In genomic region chr1:1308756-1309524, GRCh38 we compare ENCODE assay signal across 8 cellular contexts. TPM values are rescaled to one million over a fixed set of nuclear protein-coding genes. Genes with fewer than 3 reads are reported as not detected.
DNase-seq lines count a peak whose midpoint lies in the region; ATAC-seq, FAIRE-seq and TF ChIP-seq lines count a peak whose summit lies in the region.

No MANE protein-coding gene starts in this region.

- H3K27ac Mint-ChIP-seq in IgD-negative memory B cell = peak overlapping the region; percentile 62 to 99 (median 88)

- peak overlapping the region; percentile 45 to 64 for H3K4me3 ChIP-seq in kidney (ENCODE audit: low read length in 2 of 2)
- peak overlapping the region; percentile 55 to 77 for H3K4me3 ChIP-seq in stomach smooth muscle (ENCODE audit: low read length in 2 of 2)

- no peak for FAIRE-seq in kidney (lab: Jason Lieb, UNC)

- peaks cover 12 to 20% (median 13%) of the 10 kb centered on the region in 3 donors for H3K4me1 Mint-ChIP-seq in IgD-negative memory B cell

- no peaks in the 10 kb centered on the region for H3K36me3 Mint-ChIP-seq in IgD-negative memory B cell

- no peak for DNase-seq in Right ventricle myocardium superior
- DNase-seq in Right ventricle myocardium inferior (ENCODE audit: missing footprints) = no peak
- DNase-seq in astrocyte of the hippocampus (ENCODE audit: low read depth, low spot score) = peak; percentile 46
- peak; percentile 90 for DNase-seq in kidney
- no peak for DNase-seq in DMS79 treated with DMSO at 0.1 percent for 48 hours (lab: John Stamatoyannopoulos, UW)

- peak overlapping the region; percentile 87 to 95 (median 94) for H3K4me3 Mint-ChIP-seq in IgD-negative memory B cell

- no peaks in the 10 kb centered on the region for H3K9me3 ChIP-seq in kidney (ENCODE audit: control insufficient read depth in 1 of 2, low read length in 2 of 2)
- H3K9me3 ChIP-seq in stomach smooth muscle (ENCODE audit: control insufficient read depth in 2 of 2, low read length in 2 of 2) = no peaks in the 10 kb centered on the region

- H3K36me3 ChIP-seq in kidney (ENCODE audit: control insufficient read depth in 1 of 2, insufficient read depth in 2 of 2, low read length in 2 of 2) (peaks cover 6 to 7% of the 10 kb centered on the region in 2 donors), stomach smooth muscle (ENCODE audit: control insufficient read depth in 2 of 2, insufficient read depth in 2 of 2, low read length in 2 of 2) (peaks cover 16 to 20% of the 10 kb centered on the region in 2 donors)

- H3K27ac ChIP-seq in kidney (ENCODE audit: low read depth in 2 of 2, low read length in 2 of 2) = peak overlapping the region; percentile 85 to 89
- H3K27ac ChIP-seq in stomach smooth muscle (ENCODE audit: low read length) = peak overlapping the region; percentile 77

- no peaks in the 10 kb centered on the region for H3K9me3 Mint-ChIP-seq in IgD-negative memory B cell

- H3K9ac ChIP-seq in kidney (ENCODE audit: low read length in 2 of 2) (peak overlapping the region; percentile 32 to 80), stomach smooth muscle (ENCODE audit: low read length in 2 of 2) (peak overlapping the region; percentile 68 to 73)

- no peaks in the 10 kb centered on the region for H3K27me3 ChIP-seq in stomach smooth muscle (ENCODE audit: control insufficient read depth in 1 of 2, insufficient read depth in 2 of 2, low read length in 2 of 2)

- ATAC-seq in Right ventricle myocardium superior (ENCODE audit: poor library complexity) (peak; percentile 0), Right ventricle myocardium inferior (no peak), GM19023 (IDR thresholded peaks at IDR 0.05; ENCODE audit: unreplicated experiment) (no peak)

- no peak for TF ChIP-seq CTCF in kidney (IDR thresholded peaks at IDR 0.05; ENCODE audit: borderline replicate concordance, extremely low read depth, insufficient read depth)

- intact Hi-C loops in Right ventricle myocardium superior (cut with DNase I) = no loop called here
- intact Hi-C loops in Right ventricle myocardium inferior (cut with DNase I) = loop anchor here (2.0 kb wide), 1 partner anchor 40 kb away; the partner anchor contains the start of gene DVL1
- intact Hi-C loops in kidney (cut with DNase I) = no loop called here

- H3K4me1 ChIP-seq in kidney (ENCODE audit: control insufficient read depth in 1 of 2, insufficient read depth in 1 of 2, low read depth in 1 of 2, low read length in 2 of 2) (peaks cover 12 to 36% of the 10 kb centered on the region in 2 donors), stomach smooth muscle (ENCODE audit: control insufficient read depth, insufficient read depth, low read length) (peaks cover 49% of the 10 kb centered on the region)

- H3K27me3 Mint-ChIP-seq in IgD-negative memory B cell = no peaks in the 10 kb centered on the region

RNA-seq across cellular contexts. Expression of gene PUSL1, which starts 0.5 kb away (rescaled TPM):
- total RNA-seq in Right ventricle myocardium superior (10.6 TPM), Right ventricle myocardium inferior (10.3 TPM), kidney (12.6 TPM)
- polyA plus RNA-seq in IgD-negative memory B cell (21.0 TPM), kidney (ENCODE audit: insufficient read depth, low read depth, low replicate concordance) (13.9 TPM)

RNA-seq across cellular contexts. Expression of gene ACAP3, which starts 1.2 kb away (rescaled TPM):
- 56.3 TPM for total RNA-seq in Right ventricle myocardium superior
- total RNA-seq in Right ventricle myocardium inferior = 57.3 TPM
- polyA plus RNA-seq in IgD-negative memory B cell = 10.5 TPM
- total RNA-seq in kidney = 39.5 TPM
- 15.9 TPM for polyA plus RNA-seq in kidney (ENCODE audit: insufficient read depth, low read depth, low replicate concordance)

RNA-seq across cellular contexts. Expression of gene INTS11, which starts 15.5 kb away (rescaled TPM):
- total RNA-seq in Right ventricle myocardium superior (70.9 TPM), Right ventricle myocardium inferior (75.7 TPM), kidney (100 TPM)
- polyA plus RNA-seq in IgD-negative memory B cell (65.8 TPM), kidney (ENCODE audit: insufficient read depth, low read depth, low replicate concordance) (73.6 TPM)

RNA-seq across cellular contexts. Expression of gene CPTP, which starts 15.7 kb away (rescaled TPM):
- total RNA-seq in Right ventricle myocardium superior = 113 TPM
- total RNA-seq in Right ventricle myocardium inferior = 119 TPM
- polyA plus RNA-seq in IgD-negative memory B cell = 31.7 TPM
- 21.9 TPM for total RNA-seq in kidney
- polyA plus RNA-seq in kidney (ENCODE audit: insufficient read depth, low read depth, low replicate concordance) = 51.5 TPM

RNA-seq across cellular contexts. Expression of gene TAS1R3, which starts 22.1 kb away (rescaled TPM):
- total RNA-seq in Right ventricle myocardium superior (0.40 TPM), Right ventricle myocardium inferior (0.51 TPM), kidney (1.3 TPM)
- polyA plus RNA-seq in IgD-negative memory B cell (5.5 TPM), kidney (ENCODE audit: insufficient read depth, low read depth, low replicate concordance) (0.15 TPM)

Comparison
In these comparisons a context has a peak if more than half of its experiments do, and no peak if none do; other contexts are left out.
1. DNase-seq: peak in astrocyte of the hippocampus (single experiment) and kidney (single experiment); none in Right ventricle myocardium superior (single experiment), Right ventricle myocardium inferior (single experiment) and DMS79 treated with DMSO at 0.1 percent for 48 hours (single experiment).